In genomic region chr12:130444986-130445385, GRCh38 we compare ENCODE assay signal across 33 cellular contexts.
"Had no signal": no experiment of that assay in that cellular context is flagged by ENCODE, and none has a peak within 500 bp of the region (broad histone marks: within the 10 kb centered on the region; RNA-seq: fewer than 3 reads in every experiment).

No MANE protein-coding gene starts in this region.

- H3K27me3 ChIP-seq: adrenal gland, ascending aorta, cardiac muscle cell had no signal

- H3K4me1 ChIP-seq: adrenal gland, ascending aorta had no signal

- H3K4me3 Mint-ChIP-seq: activated B cell treated with CpG ODN at 0.5 μM for 24 hours; activated CD4-positive, alpha-beta memory T cell treated with anti-CD3 and anti-CD28 coated beads for 36 hours; activated CD4-positive, alpha-beta T cell treated with anti-CD3 and anti-CD28 coated beads, Interleukin-2, amount 10 ng/mL, durations not matched to agents 24 days and 14 days; activated CD8-positive, alpha-beta T cell treated with anti-CD3 and anti-CD28 coated beads for 36 hours; activated naive CD4-positive, alpha-beta T cell treated with anti-CD3 and anti-CD28 coated beads for 36 hours; activated naive CD8-positive, alpha-beta T cell treated with anti-CD3 and anti-CD28 coated beads for 36 hours; activated T-cell treated with anti-CD3 and anti-CD28 coated beads, Interleukin-2, amount 50 U/mL, for 4 hours; activated T-cell treated with anti-CD3 and anti-CD28 coated beads, Interleukin-2, amount 50 U/mL, for 72 hours; activated T-helper 1 cell treated with anti-CD3 and anti-CD28 coated beads, Interleukin-12 subunit alpha, Interleukin-12 subunit beta, Interleukin-2, Interleukin-4 antibody, amounts not matched to agents 30 ng/mL and 10 ng/mL and 1 ng/mL, durations not matched to agents 14 hours and 24 hours and 36 hours; activated T-helper 17 cell treated with anti-CD3 and anti-CD28 coated beads, Interleukin-2, amount 50 U/mL, for 72 hours; brain; T-cell; T-helper 2 cell treated with Interferon-gamma antibody and Interleukin-4, amounts not matched to agents 5 μg/mL and 100 μg/mL, for 36 hours had no signal

- H3K36me3 Mint-ChIP-seq: activated CD4-positive, alpha-beta memory T cell treated with anti-CD3 and anti-CD28 coated beads for 36 hours; activated naive CD4-positive, alpha-beta T cell treated with anti-CD3 and anti-CD28 coated beads, Interleukin-2, amount 50 U/mL, for 72 hours; activated naive CD8-positive, alpha-beta T cell treated with anti-CD3 and anti-CD28 coated beads for 36 hours; T-cell had no signal

- H3K9me3 ChIP-seq: adrenal gland, ascending aorta had no signal

- H3K9me3 Mint-ChIP-seq: activated B cell treated with CpG ODN at 0.5 μM for 24 hours; activated CD4-positive, alpha-beta memory T cell treated with anti-CD3 and anti-CD28 coated beads for 36 hours; activated CD8-positive, alpha-beta T cell treated with anti-CD3 and anti-CD28 coated beads for 36 hours; activated naive CD4-positive, alpha-beta T cell treated with anti-CD3 and anti-CD28 coated beads, Interleukin-2, amount 50 U/mL, for 72 hours; activated naive CD8-positive, alpha-beta T cell treated with anti-CD3 and anti-CD28 coated beads for 36 hours; activated T-cell treated with anti-CD3 and anti-CD28 coated beads, Interleukin-2, amount 50 U/mL, for 4 hours; activated T-cell treated with anti-CD3 and anti-CD28 coated beads, Interleukin-2, amount 50 U/mL, for 72 hours; activated T-helper 1 cell treated with anti-CD3 and anti-CD28 coated beads, Interleukin-12 subunit alpha, Interleukin-12 subunit beta, Interleukin-2, Interleukin-4 antibody, amounts not matched to agents 30 ng/mL and 10 ng/mL and 1 ng/mL, durations not matched to agents 14 hours and 24 hours and 36 hours; activated T-helper 17 cell treated with anti-CD3 and anti-CD28 coated beads, Interleukin-2, amount 50 U/mL, for 72 hours had no signal

- ATAC-seq: activated CD8-positive, alpha-beta T cell treated with anti-CD3 and anti-CD28 coated beads for 36 hours; activated naive CD4-positive, alpha-beta T cell treated with anti-CD3 and anti-CD28 coated beads, Interleukin-2, amount 50 U/mL, for 72 hours; activated T-cell treated with anti-CD3 and anti-CD28 coated beads, Interleukin-2, amount 50 U/mL, for 4 hours; activated T-cell treated with anti-CD3 and anti-CD28 coated beads, Interleukin-2, amount 50 U/mL, for 72 hours; activated T-helper 17 cell treated with anti-CD3 and anti-CD28 coated beads, Interleukin-2, amount 50 U/mL, for 72 hours; T-cell had no signal

- H3K27ac Mint-ChIP-seq: activated B cell treated with CpG ODN at 0.5 μM for 24 hours; activated CD4-positive, alpha-beta memory T cell treated with anti-CD3 and anti-CD28 coated beads for 36 hours; activated CD4-positive, alpha-beta T cell treated with anti-CD3 and anti-CD28 coated beads, Interleukin-2, amount 10 ng/mL, durations not matched to agents 24 days and 14 days; activated CD8-positive, alpha-beta T cell treated with anti-CD3 and anti-CD28 coated beads for 36 hours; activated naive CD4-positive, alpha-beta T cell treated with anti-CD3 and anti-CD28 coated beads for 36 hours; activated naive CD4-positive, alpha-beta T cell treated with anti-CD3 and anti-CD28 coated beads, Interleukin-2, amount 50 U/mL, for 72 hours; activated naive CD8-positive, alpha-beta T cell treated with anti-CD3 and anti-CD28 coated beads for 36 hours; activated T-cell treated with anti-CD3 and anti-CD28 coated beads, Interleukin-2, amount 50 U/mL, for 72 hours; activated T-helper 1 cell treated with anti-CD3 and anti-CD28 coated beads, Interleukin-12 subunit alpha, Interleukin-12 subunit beta, Interleukin-2, Interleukin-4 antibody, amounts not matched to agents 30 ng/mL and 10 ng/mL and 1 ng/mL, durations not matched to agents 14 hours and 24 hours and 36 hours; activated T-helper 17 cell treated with anti-CD3 and anti-CD28 coated beads, Interleukin-2, amount 50 U/mL, for 72 hours; brain; T-cell; T-helper 2 cell treated with Interferon-gamma antibody and Interleukin-4, amounts not matched to agents 5 μg/mL and 100 μg/mL, for 36 hours had no signal

- H3K4me3 ChIP-seq: adrenal gland, ascending aorta, cardiac muscle cell had no signal

- H3K36me3 ChIP-seq: adrenal gland, ascending aorta, cardiac muscle cell had no signal

- H3K4me1 Mint-ChIP-seq: activated B cell treated with CpG ODN at 0.5 μM for 24 hours; activated CD4-positive, alpha-beta T cell treated with anti-CD3 and anti-CD28 coated beads, Interleukin-2, amount 10 ng/mL, durations not matched to agents 24 days and 14 days; activated naive CD8-positive, alpha-beta T cell treated with anti-CD3 and anti-CD28 coated beads for 36 hours; activated T-helper 17 cell treated with anti-CD3 and anti-CD28 coated beads, Interleukin-2, amount 50 U/mL, for 72 hours; brain; T-cell had no signal

- DNase-seq: activated B cell treated with CpG ODN at 0.5 μM for 24 hours; activated CD4-positive, alpha-beta memory T cell treated with anti-CD3 and anti-CD28 coated beads for 36 hours; activated CD4-positive, alpha-beta T cell treated with anti-CD3 and anti-CD28 coated beads for 4 hours; activated CD4-positive, alpha-beta T cell treated with anti-CD3 and anti-CD28 coated beads, Interleukin-2, amount 10 ng/mL, durations not matched to agents 24 days and 14 days; activated CD4-positive, alpha-beta T cell treated with anti-CD3 and anti-CD28 coated beads, Interleukin-2, amount 50 U/mL, for 1 hour; activated CD4-positive, alpha-beta T cell treated with anti-CD3 and anti-CD28 coated beads, Interleukin-2, amount 50 U/mL, for 4 hours; activated CD4-positive, CD25-positive, alpha-beta regulatory T cell treated with anti-CD3 and anti-CD28 coated beads, Interleukin-2, amount 50 U/mL, for 72 hours; activated CD8-positive, alpha-beta memory T cell treated with anti-CD3 and anti-CD28 coated beads, Interleukin-2, amount 50 U/mL, for 4 hours; activated CD8-positive, alpha-beta T cell treated with anti-CD3 and anti-CD28 coated beads for 36 hours; activated effector memory CD4-positive, alpha-beta T cell treated with anti-CD3 and anti-CD28 coated beads, Interleukin-2, amount 50 U/mL, for 16 hours; activated gamma-delta T cell treated with Interleukin-2 at 50 U/mL for 16 hours; activated naive CD4-positive, alpha-beta T cell; activated naive CD4-positive, alpha-beta T cell treated with anti-CD3 and anti-CD28 coated beads for 36 hours; activated naive CD4-positive, alpha-beta T cell treated with anti-CD3 and anti-CD28 coated beads, Interleukin-2, amount 50 U/mL, for 16 hours; activated naive CD8-positive, alpha-beta T cell treated with anti-CD3 and anti-CD28 coated beads for 36 hours; activated T-cell treated with anti-CD3 and anti-CD28 coated beads for 4 hours; activated T-cell treated with anti-CD3 and anti-CD28 coated beads, Interleukin-2, amount 50 U/mL, for 1 hour; activated T-cell treated with anti-CD3 and anti-CD28 coated beads, Interleukin-2, amount 50 U/mL, for 4 hours; activated T-cell treated with anti-CD3 and anti-CD28 coated beads, Interleukin-2, amount 50 U/mL, for 72 hours; adrenal gland; amniotic stem cell; central memory CD4-positive, alpha-beta T cell; T-cell; T-helper 2 cell; T-helper 9 cell had no signal

- H3K27me3 Mint-ChIP-seq: activated B cell treated with CpG ODN at 0.5 μM for 24 hours; activated CD4-positive, alpha-beta memory T cell treated with anti-CD3 and anti-CD28 coated beads for 36 hours; activated CD4-positive, alpha-beta T cell treated with anti-CD3 and anti-CD28 coated beads, Interleukin-2, amount 10 ng/mL, durations not matched to agents 24 days and 14 days; activated CD8-positive, alpha-beta T cell treated with anti-CD3 and anti-CD28 coated beads for 36 hours; activated naive CD8-positive, alpha-beta T cell treated with anti-CD3 and anti-CD28 coated beads for 36 hours; T-cell had no signal

- H3K27ac ChIP-seq: adrenal gland, ascending aorta, cardiac muscle cell, VCaP had no signal
